In genomic region chr4:90733211-90733610, GRCh38 we compare ENCODE assay signal across 10 cellular contexts.
"Had no signal": no experiment of that assay in that cellular context is flagged by ENCODE, and none has a peak within 500 bp of the region (broad histone marks: within the 10 kb centered on the region; RNA-seq: fewer than 3 reads in every experiment).

No MANE protein-coding gene starts in this region.

- H3K9me3 Mint-ChIP-seq: H9 had no signal

- H3K9me3 ChIP-seq: HAP-1 had no signal

- FAIRE-seq: H1, H54 had no signal

- H3K36me3 ChIP-seq: HAP-1 had no signal

- H3K27ac ChIP-seq: GM23248 had no signal

- H3K4me3 ChIP-seq: GM23248, HAP-1 had no signal

- H3K27ac Mint-ChIP-seq: H9, HFFc6 had no signal

- H2AFZ ChIP-seq: GM23248 had no signal

- H3K9ac ChIP-seq: GM23248 had no signal

- H3K4me3 Mint-ChIP-seq: H9, HFFc6 had no signal

- DNase-seq: GM23248, GOT3, H7, H9, HCEC 1CT, HFFc6 had no signal

- ATAC-seq: HCT116 had no signal
